ENCODE assay signal across 10 cellular contexts in the genomic region with DNA sequence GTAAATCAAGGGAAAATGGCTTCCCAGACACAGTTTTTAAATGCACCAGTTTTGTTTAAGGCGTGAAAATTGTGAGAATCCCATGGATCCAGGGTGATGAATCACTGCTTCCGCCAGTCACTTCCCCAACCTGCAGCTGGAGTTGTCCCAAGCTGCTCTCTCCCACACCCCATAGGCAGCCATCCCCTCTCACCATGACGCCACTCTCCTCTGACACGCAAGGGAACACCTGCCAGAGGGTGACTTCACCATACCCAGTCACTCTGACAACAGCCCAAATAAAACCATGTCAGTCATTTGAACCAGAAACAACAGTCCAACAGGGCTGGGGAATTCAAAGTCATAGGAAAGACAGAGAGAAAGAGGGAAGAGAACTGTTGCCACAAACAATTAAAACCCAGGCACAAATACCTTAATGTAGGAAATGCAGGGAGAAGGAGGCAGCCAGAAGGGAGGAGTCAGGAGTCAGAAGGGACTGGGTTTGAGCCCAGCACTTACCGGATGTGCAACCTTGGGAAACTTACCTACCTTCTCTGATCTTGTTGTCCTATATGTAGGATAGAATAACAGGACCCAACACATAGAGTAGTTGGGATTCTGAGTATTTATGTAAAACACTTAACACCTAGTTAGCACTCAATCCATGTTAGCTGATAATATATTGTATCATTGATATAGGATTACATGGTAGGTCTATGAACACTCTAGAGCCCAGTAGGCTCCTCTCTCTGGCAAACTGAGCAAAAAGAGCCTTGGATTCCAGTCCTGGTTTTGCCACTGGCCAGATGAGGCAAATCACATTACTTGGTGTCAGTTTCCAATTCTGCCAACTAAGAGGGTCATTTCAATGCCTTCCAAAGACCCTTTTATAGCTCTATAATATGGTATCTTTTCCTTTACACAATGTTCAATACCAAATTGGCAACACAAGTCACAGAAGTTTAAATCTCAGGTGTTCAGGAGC.
DNase-seq lines count a peak whose midpoint lies in the region; ATAC-seq, FAIRE-seq and TF ChIP-seq lines count a peak whose summit lies in the region.
"Had no signal": no experiment of that assay in that cellular context is flagged by ENCODE, and none has a peak within 500 bp of the region (broad histone marks: within the 10 kb centered on the region; RNA-seq: fewer than 3 reads in every experiment).

No MANE protein-coding gene starts in this region.

- H3K79me1 ChIP-seq in neuronal stem cell (ENCODE audit: low read depth, low read length), result no peaks in the 10 kb centered on the region

- H3K23ac ChIP-seq in neuronal stem cell (ENCODE audit: low read depth, low read length, poor library complexity), result no peak overlapping the region

- H3K18ac ChIP-seq in neuronal stem cell (ENCODE audit: low read length), result no peak overlapping the region

- no peaks in the 10 kb centered on the region for H3K27me3 Mint-ChIP-seq in CD4-positive, alpha-beta T cell

- WGBS in mammary epithelial cell (ENCODE audit: low coverage, missing lambda C conversion rate), result 91% methylated on average over 5 of the region's 5 CpGs
- no CpG with 5 or more reads among the region's 5 CpGs for WGBS in neuronal stem cell (ENCODE audit: extremely low coverage in 2 of 2, insufficient read length in 2 of 2, insufficient replicate concordance in 1 of 2), 2 donors

- H3K27ac ChIP-seq in CD4-positive, alpha-beta T cell (ENCODE audit: low read depth, low read length), result no peak overlapping the region
- H3K27ac ChIP-seq in mammary epithelial cell (ENCODE audit: insufficient read depth, low read depth, low read length) (no peak overlapping the region), keratinocyte (ENCODE audit: control insufficient read depth, insufficient read depth, low read length) (no peak overlapping the region), neuronal stem cell (replicated peaks; ENCODE audit: low read length) (no peak overlapping the region)

- H3K27ac Mint-ChIP-seq in CD4-positive, alpha-beta T cell, result peak overlapping the region; percentile 83
- H3K27ac Mint-ChIP-seq: CD8-positive, alpha-beta T cell had no signal

- no peaks in the 10 kb centered on the region for H3K27me3 ChIP-seq in CD4-positive, alpha-beta T cell (ENCODE audit: control insufficient read depth, insufficient read depth, low read length)
- H3K27me3 ChIP-seq in mammary epithelial cell (ENCODE audit: insufficient read depth, low read length) (peaks cover 2% of the 10 kb centered on the region), keratinocyte (ENCODE audit: control insufficient read depth, extremely low read depth, insufficient read depth, low read length) (no peaks in the 10 kb centered on the region), neuronal stem cell (ENCODE audit: control insufficient read depth in 3 of 3, insufficient read depth in 3 of 3, low read depth in 1 of 3, low read length in 3 of 3) (peaks cover 0 to 3% (median 0%) of the 10 kb centered on the region in 3 experiments)

- dilution Hi-C loops in mammary epithelial cell (cut with HindIII; ENCODE audit: low sequenced_read_pairs), result no loop called here
- dilution Hi-C loops in keratinocyte (cut with MboI; ENCODE audit: extremely low pct_ligation_motif_present, low sequenced_read_pairs), result no loop called here

- no peak overlapping the region for H4K91ac ChIP-seq in neuronal stem cell (ENCODE audit: low read depth, low read length, poor library complexity)

- no peaks in the 10 kb centered on the region for H3K9me3 ChIP-seq in CD4-positive, alpha-beta T cell (ENCODE audit: control insufficient read depth, low read length)
- no peaks in the 10 kb centered on the region for H3K9me3 ChIP-seq in mammary epithelial cell (replicated peaks; ENCODE audit: insufficient read depth, low read length)
- H3K9me3 ChIP-seq in keratinocyte (ENCODE audit: control insufficient read depth, low read depth, low read length), result no peaks in the 10 kb centered on the region
- no peaks in the 10 kb centered on the region for H3K9me3 ChIP-seq in neuronal stem cell (replicated peaks in 1 of 2; ENCODE audit: control insufficient read depth in 2 of 2, insufficient read depth in 1 of 2, low read depth in 1 of 2, low read length in 2 of 2)

- DNase-seq in CD4-positive, alpha-beta T cell, result no peak
- DNase-seq in NCI-H1417 treated with DMSO at 0.1 percent for 48 hours (lab: John Stamatoyannopoulos, UW), result peak; percentile 37
- DNase-seq in mammary epithelial cell, result peak; percentile 16
- peak; percentile 32 for DNase-seq in keratinocyte (ENCODE audit: low read depth, low spot score)
- DNase-seq in neuronal stem cell (ENCODE audit: low spot score), result no peak
- DNase-seq in germinal center (ENCODE audit: low spot score), result no peak
- DNase-seq in GM13976 (ENCODE audit: low spot score), result no peak
- DNase-seq: CD8-positive, alpha-beta T cell had no signal

- H3K14ac ChIP-seq in neuronal stem cell (ENCODE audit: low read length), result no peak overlapping the region

- no peak overlapping the region for H4K8ac ChIP-seq in neuronal stem cell (ENCODE audit: low read depth, low read length)

- H3K36me3 ChIP-seq in mammary epithelial cell (ENCODE audit: insufficient read depth, low read length), result no peaks in the 10 kb centered on the region
- H3K36me3 ChIP-seq in keratinocyte (ENCODE audit: control insufficient read depth in 2 of 2, extremely low read depth in 1 of 2, insufficient read depth in 2 of 2, low read length in 2 of 2), result no peaks in the 10 kb centered on the region
- H3K36me3 ChIP-seq in neuronal stem cell (replicated peaks in 1 of 2; ENCODE audit: control insufficient read depth in 2 of 2, insufficient read depth in 2 of 2, low read length in 2 of 2), result no peaks in the 10 kb centered on the region

- POLR2A ChIA-PET in CD4-positive, alpha-beta T cell (lab: Charles Lee), result interaction anchor here (1.0 to 1.6 kb wide), 3 partner anchors 9 to 35 kb away, joined by 3 to 7 read pairs (median 3); no protein-coding TSS in a partner anchor

- H3K4me2 ChIP-seq in mammary epithelial cell (ENCODE audit: insufficient read depth, low read depth, low read length), result no peak overlapping the region
- H3K4me2 ChIP-seq in keratinocyte (ENCODE audit: control insufficient read depth, extremely low read depth, insufficient read depth, low read depth, low read length), result no peak overlapping the region
- no peak overlapping the region for H3K4me2 ChIP-seq in neuronal stem cell (ENCODE audit: insufficient read depth, low read length, poor library complexity, severe bottlenecking)

- intact Hi-C loops in CD4-positive, alpha-beta T cell (cut with DNase I, micrococcal nuclease), result loop anchor here (5.0 kb wide), 1 partner anchor 37 kb away; no protein-coding TSS in a partner anchor
- intact Hi-C loops in mammary epithelial cell (cut with micrococcal nuclease), result no loop called here

- H2BK5ac ChIP-seq in neuronal stem cell (ENCODE audit: low read length), result no peak overlapping the region

- no peak for TF ChIP-seq CTCF in CD4-positive, alpha-beta T cell (IDR thresholded peaks at IDR 0.05)
- no peak for TF ChIP-seq CTCF in mammary epithelial cell (conservative IDR thresholded peaks at IDR 0.05 in 1 of 2, IDR thresholded peaks at IDR 0.05 in 1 of 2; ENCODE audit: extremely low read depth in 1 of 2, insufficient read depth in 1 of 2, low read depth in 1 of 2, low read length in 2 of 2)
- TF ChIP-seq CTCF in keratinocyte (optimal IDR thresholded peaks at IDR 0.05 in 1 of 3, IDR thresholded peaks at IDR 0.05 in 1 of 3, conservative IDR thresholded peaks at IDR 0.05 in 1 of 3; ENCODE audit: extremely low read depth in 1 of 3, insufficient read depth in 2 of 3, low read length in 3 of 3), result no peak
- TF ChIP-seq CTCF in GM13976 (IDR thresholded peaks at IDR 0.05; ENCODE audit: borderline replicate concordance, control extremely low read depth, extremely low read depth, insufficient read depth, missing control alignments), result no peak

- no peak overlapping the region for H3K4ac ChIP-seq in neuronal stem cell (ENCODE audit: low read length)

- H4K20me1 ChIP-seq in mammary epithelial cell (ENCODE audit: insufficient read depth, low read length) (no peaks in the 10 kb centered on the region), keratinocyte (ENCODE audit: control insufficient read depth, extremely low read depth, insufficient read depth, low read length) (no peaks in the 10 kb centered on the region)

- H2AFZ ChIP-seq in mammary epithelial cell (ENCODE audit: low read depth, low read length), result no peak overlapping the region
- no peak overlapping the region for H2AFZ ChIP-seq in keratinocyte (ENCODE audit: control insufficient read depth, low read length)
- H2AFZ ChIP-seq in neuronal stem cell (ENCODE audit: low read length), result no peak overlapping the region

- no peak for ATAC-seq in CD4-positive, alpha-beta T cell (ENCODE audit: poor library complexity)
- no peak for ATAC-seq in HG02938 (IDR thresholded peaks at IDR 0.05; ENCODE audit: unreplicated experiment)
- ATAC-seq: CD8-positive, alpha-beta T cell had no signal

- H3K4me1 Mint-ChIP-seq in CD4-positive, alpha-beta T cell (ENCODE audit: low read depth), result peaks cover 92% of the 10 kb centered on the region

- in situ Hi-C loops in mammary epithelial cell (cut with MboI; ENCODE audit: low sequenced_read_pairs in 2 of 2), result no loop called here
- in situ Hi-C loops in GM13976 (cut with MboI; ENCODE audit: low sequenced_read_pairs, unreplicated experiment), result no loop called here

- no TSS peak for BruUV-seq in mammary epithelial cell (replicated peaks; lab: Mats Ljungman, UMichigan)

- H3K4me3 Mint-ChIP-seq in CD4-positive, alpha-beta T cell, result peak overlapping the region; percentile 37
- H3K4me3 Mint-ChIP-seq: CD8-positive, alpha-beta T cell had no signal

- no peak overlapping the region for H3K4me3 ChIP-seq in mammary epithelial cell (replicated peaks in 1 of 3; ENCODE audit: insufficient read depth in 1 of 3, low read depth in 2 of 3, low read length in 3 of 3)
- H3K4me3 ChIP-seq in keratinocyte (ENCODE audit: control insufficient read depth in 2 of 3, extremely low read depth in 1 of 3, insufficient read depth in 2 of 3, low read depth in 1 of 3, low read length in 3 of 3), result no peak overlapping the region
- no peak overlapping the region for H3K4me3 ChIP-seq in neuronal stem cell (ENCODE audit: low read length in 2 of 2)

- H2AK5ac ChIP-seq in neuronal stem cell (ENCODE audit: low read depth, low read length), result no peak overlapping the region

- H3K79me2 ChIP-seq in mammary epithelial cell (ENCODE audit: insufficient read depth, low read length), result no peaks in the 10 kb centered on the region
- no peaks in the 10 kb centered on the region for H3K79me2 ChIP-seq in keratinocyte (ENCODE audit: control insufficient read depth, insufficient read depth, low read length)

- H2BK12ac ChIP-seq in neuronal stem cell (ENCODE audit: low read length), result no peak overlapping the region

- FAIRE-seq in keratinocyte (lab: Jason Lieb, UNC), result peak; percentile 84
- FAIRE-seq: endometrium had no signal

- no peaks in the 10 kb centered on the region for H3K36me3 Mint-ChIP-seq in CD4-positive, alpha-beta T cell (ENCODE audit: low read depth)
- H3K36me3 Mint-ChIP-seq: CD8-positive, alpha-beta T cell had no signal

- CTCF ChIA-PET in CD4-positive, alpha-beta T cell (lab: Charles Lee), result interaction anchor here (0.7 kb wide), 1 partner anchor 29 kb away, joined by 3 read pairs; no protein-coding TSS in a partner anchor
- CTCF ChIA-PET in mammary epithelial cell (lab: Charles Lee; ENCODE audit: low non-redundant PET), result no interaction called here

- H3K9ac ChIP-seq in mammary epithelial cell (ENCODE audit: insufficient read depth, low read length) (no peak overlapping the region), keratinocyte (ENCODE audit: control insufficient read depth, extremely low read depth, insufficient read depth, low read length) (no peak overlapping the region), neuronal stem cell (ENCODE audit: low read depth, low read length, poor library complexity) (no peak overlapping the region)

- no peaks in the 10 kb centered on the region for H3K9me3 Mint-ChIP-seq in CD4-positive, alpha-beta T cell
- H3K9me3 Mint-ChIP-seq: CD8-positive, alpha-beta T cell had no signal

- no peak overlapping the region for H2BK15ac ChIP-seq in neuronal stem cell (ENCODE audit: low read length)

- H3K4me1 ChIP-seq in mammary epithelial cell (ENCODE audit: insufficient read depth, low read length) (no peaks in the 10 kb centered on the region), keratinocyte (ENCODE audit: control insufficient read depth, extremely low read depth, insufficient read depth, low read length) (peaks cover 7% of the 10 kb centered on the region), neuronal stem cell (ENCODE audit: control insufficient read depth in 2 of 2, insufficient read depth in 1 of 2, low read depth in 1 of 2, low read length in 2 of 2) (peaks cover 0 to 7% of the 10 kb centered on the region in 2 donors)

- no peaks in the 10 kb centered on the region for H3K9me1 ChIP-seq in keratinocyte (ENCODE audit: control insufficient read depth, extremely low read depth, insufficient read depth, low read length)

- no peak overlapping the region for H2BK120ac ChIP-seq in neuronal stem cell (ENCODE audit: low read depth, low read length)

Comparison
In these comparisons a context has a peak if more than half of its experiments do, and no peak if none do; other contexts are left out.
1. DNase-seq: peak in NCI-H1417 treated with DMSO at 0.1 percent for 48 hours (single experiment), mammary epithelial cell (single experiment) and keratinocyte (single experiment); none in CD4-positive, alpha-beta T cell (0 of 10), neuronal stem cell (single experiment), germinal center (single experiment) and GM13976 (single experiment).